Comparison of ENCODE assay signal across 1 cellular context in the genomic region with DNA sequence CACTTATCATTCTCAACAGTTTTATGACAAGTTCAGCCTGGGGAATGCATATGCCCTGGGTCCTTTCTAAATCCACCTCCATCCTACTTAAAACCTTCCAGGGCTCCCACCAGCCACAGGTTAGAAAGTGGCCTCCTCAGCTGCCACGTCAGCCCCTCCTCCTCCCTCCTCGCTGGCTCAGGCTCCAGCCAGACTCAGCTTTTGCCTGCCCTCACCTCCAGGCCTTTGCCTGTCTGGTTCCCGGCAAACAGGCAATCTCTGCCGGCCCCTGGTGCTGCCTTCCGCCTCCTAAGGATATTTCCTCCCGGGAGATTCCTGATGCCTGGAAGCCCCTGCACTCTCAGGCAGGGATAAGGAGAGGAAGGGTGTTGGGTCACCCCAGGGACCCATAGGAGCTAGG.
TF ChIP-seq lines count a peak whose summit lies in the region.

No MANE protein-coding gene starts in this region.

TF ChIP-seq in HepG2, 621 proteins besides CTCF, POLR2A, EP300 and RAD21:
- TF ChIP-seq, protein P1, sequence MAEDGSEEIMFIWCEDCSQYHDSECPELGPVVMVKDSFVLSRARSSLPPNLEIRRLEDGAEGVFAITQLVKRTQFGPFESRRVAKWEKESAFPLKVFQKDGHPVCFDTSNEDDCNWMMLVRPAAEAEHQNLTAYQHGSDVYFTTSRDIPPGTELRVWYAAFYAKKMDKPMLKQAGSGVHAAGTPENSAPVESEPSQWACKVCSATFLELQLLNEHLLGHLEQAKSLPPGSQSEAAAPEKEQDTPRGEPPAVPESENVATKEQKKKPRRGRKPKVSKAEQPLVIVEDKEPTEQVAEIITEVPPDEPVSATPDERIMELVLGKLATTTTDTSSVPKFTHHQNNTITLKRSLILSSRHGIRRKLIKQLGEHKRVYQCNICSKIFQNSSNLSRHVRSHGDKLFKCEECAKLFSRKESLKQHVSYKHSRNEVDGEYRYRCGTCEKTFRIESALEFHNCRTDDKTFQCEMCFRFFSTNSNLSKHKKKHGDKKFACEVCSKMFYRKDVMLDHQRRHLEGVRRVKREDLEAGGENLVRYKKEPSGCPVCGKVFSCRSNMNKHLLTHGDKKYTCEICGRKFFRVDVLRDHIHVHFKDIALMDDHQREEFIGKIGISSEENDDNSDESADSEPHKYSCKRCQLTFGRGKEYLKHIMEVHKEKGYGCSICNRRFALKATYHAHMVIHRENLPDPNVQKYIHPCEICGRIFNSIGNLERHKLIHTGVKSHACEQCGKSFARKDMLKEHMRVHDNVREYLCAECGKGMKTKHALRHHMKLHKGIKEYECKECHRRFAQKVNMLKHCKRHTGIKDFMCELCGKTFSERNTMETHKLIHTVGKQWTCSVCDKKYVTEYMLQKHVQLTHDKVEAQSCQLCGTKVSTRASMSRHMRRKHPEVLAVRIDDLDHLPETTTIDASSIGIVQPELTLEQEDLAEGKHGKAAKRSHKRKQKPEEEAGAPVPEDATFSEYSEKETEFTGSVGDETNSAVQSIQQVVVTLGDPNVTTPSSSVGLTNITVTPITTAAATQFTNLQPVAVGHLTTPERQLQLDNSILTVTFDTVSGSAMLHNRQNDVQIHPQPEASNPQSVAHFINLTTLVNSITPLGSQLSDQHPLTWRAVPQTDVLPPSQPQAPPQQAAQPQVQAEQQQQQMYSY (CRISPR knock-in tag; IDR thresholded peaks at IDR 0.05) = no peak
- TF ChIP-seq HNF1A (IDR thresholded peaks at IDR 0.05; ENCODE audit: low read depth) (no peak), HNF1A (CRISPR knock-in tag; IDR thresholded peaks at IDR 0.05; ENCODE audit: borderline replicate concordance) (no peak), ZNF7 (CRISPR knock-in tag; IDR thresholded peaks at IDR 0.05) (peak; percentile 59), ZNF160 (CRISPR knock-in tag; IDR thresholded peaks at IDR 0.05) (no peak), TBX3 (IDR thresholded peaks at IDR 0.05; ENCODE audit: borderline replicate concordance) (no peak), POLR2G (IDR thresholded peaks at IDR 0.05; ENCODE audit: low read depth, low read length) (0 out of 2 replicates have a peak, but pooled peaks have one; percentile 7), ZNF350 (CRISPR knock-in tag; IDR thresholded peaks at IDR 0.05; ENCODE audit: borderline replicate concordance, low read depth) (no peak)
- TF ChIP-seq, protein P2, sequence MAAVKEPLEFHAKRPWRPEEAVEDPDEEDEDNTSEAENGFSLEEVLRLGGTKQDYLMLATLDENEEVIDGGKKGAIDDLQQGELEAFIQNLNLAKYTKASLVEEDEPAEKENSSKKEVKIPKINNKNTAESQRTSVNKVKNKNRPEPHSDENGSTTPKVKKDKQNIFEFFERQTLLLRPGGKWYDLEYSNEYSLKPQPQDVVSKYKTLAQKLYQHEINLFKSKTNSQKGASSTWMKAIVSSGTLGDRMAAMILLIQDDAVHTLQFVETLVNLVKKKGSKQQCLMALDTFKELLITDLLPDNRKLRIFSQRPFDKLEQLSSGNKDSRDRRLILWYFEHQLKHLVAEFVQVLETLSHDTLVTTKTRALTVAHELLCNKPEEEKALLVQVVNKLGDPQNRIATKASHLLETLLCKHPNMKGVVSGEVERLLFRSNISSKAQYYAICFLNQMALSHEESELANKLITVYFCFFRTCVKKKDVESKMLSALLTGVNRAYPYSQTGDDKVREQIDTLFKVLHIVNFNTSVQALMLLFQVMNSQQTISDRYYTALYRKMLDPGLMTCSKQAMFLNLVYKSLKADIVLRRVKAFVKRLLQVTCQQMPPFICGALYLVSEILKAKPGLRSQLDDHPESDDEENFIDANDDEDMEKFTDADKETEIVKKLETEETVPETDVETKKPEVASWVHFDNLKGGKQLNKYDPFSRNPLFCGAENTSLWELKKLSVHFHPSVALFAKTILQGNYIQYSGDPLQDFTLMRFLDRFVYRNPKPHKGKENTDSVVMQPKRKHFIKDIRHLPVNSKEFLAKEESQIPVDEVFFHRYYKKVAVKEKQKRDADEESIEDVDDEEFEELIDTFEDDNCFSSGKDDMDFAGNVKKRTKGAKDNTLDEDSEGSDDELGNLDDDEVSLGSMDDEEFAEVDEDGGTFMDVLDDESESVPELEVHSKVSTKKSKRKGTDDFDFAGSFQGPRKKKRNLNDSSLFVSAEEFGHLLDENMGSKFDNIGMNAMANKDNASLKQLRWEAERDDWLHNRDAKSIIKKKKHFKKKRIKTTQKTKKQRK (IDR thresholded peaks at IDR 0.05; ENCODE audit: low read length) = no peak
